Comparison of ENCODE assay signal across 14 cellular contexts in genomic region chr7:124566576-124566975, GRCh38.
DNase-seq lines count a peak whose midpoint lies in the region; ATAC-seq and TF ChIP-seq lines count a peak whose summit lies in the region.
"Had no signal": no experiment of that assay in that cellular context is flagged by ENCODE, and none has a peak within 500 bp of the region (broad histone marks: within the 10 kb centered on the region; RNA-seq: fewer than 3 reads in every experiment).

No MANE protein-coding gene starts in this region.

- H3K4me3 Mint-ChIP-seq in GM23338 (no peak overlapping the region), WTC11 (no peak overlapping the region)
- H3K4me3 Mint-ChIP-seq: activated T-cell treated with anti-CD3 and anti-CD28 coated beads, Interleukin-2, amount 50 U/mL, for 4 hours; CD4-positive, alpha-beta T cell had no signal

- H3K4me2 ChIP-seq in GM23338: no peak overlapping the region

- H3K9me2 ChIP-seq in GM23338 (ENCODE audit: insufficient read depth): no peaks in the 10 kb centered on the region

- H3K27me3 Mint-ChIP-seq in GM23338 (ENCODE audit: insufficient read depth, low read depth, poor library complexity): no peaks in the 10 kb centered on the region
- H3K27me3 Mint-ChIP-seq in WTC11 (ENCODE audit: low read depth): no peaks in the 10 kb centered on the region; the same call in 1 of the 2 replicates
- H3K27me3 Mint-ChIP-seq: CD4-positive, alpha-beta T cell had no signal

- no peak overlapping the region for H3K27ac ChIP-seq in GM23338 (ENCODE audit: low read depth)
- no peak overlapping the region for H3K27ac ChIP-seq in uterus
- H3K27ac ChIP-seq: right atrium auricular region had no signal

- no peaks in the 10 kb centered on the region for H3F3A ChIP-seq in GM23338 (replicated peaks; ENCODE audit: low read depth)

- H3K9me3 ChIP-seq in uterus: no peaks in the 10 kb centered on the region
- H3K9me3 ChIP-seq: right atrium auricular region had no signal

- no peaks in the 10 kb centered on the region for H3K79me2 ChIP-seq in GM23338 (replicated peaks; ENCODE audit: insufficient read depth)

- DNase-seq in GM23338 (ENCODE audit: low spot score) (peak; percentile 27), WTC11 (ENCODE audit: low spot score) (peak; percentile 11), fibroblast of the aortic adventitia (ENCODE audit: low read depth) (peak; percentile 41), pons (ENCODE audit: low spot score) (peak; percentile 17), uterus (no peak)
- no peak for DNase-seq in stimulated activated naive CD4-positive, alpha-beta T cell (lab: John Stamatoyannopoulos, UW)
- DNase-seq: activated CD4-positive, CD25-positive, alpha-beta regulatory T cell; activated T-cell treated with anti-CD3 and anti-CD28 coated beads, Interleukin-2, amount 50 U/mL, for 4 hours; CD4-positive, alpha-beta T cell; NCI-H1436 treated with DMSO at 0.1 percent for 48 hours; NCI-H748 treated with DMSO at 0.1 percent for 48 hours had no signal

- no peaks in the 10 kb centered on the region for H3K9me3 Mint-ChIP-seq in GM23338
- no peaks in the 10 kb centered on the region for H3K9me3 Mint-ChIP-seq in WTC11
- H3K9me3 Mint-ChIP-seq: activated T-cell treated with anti-CD3 and anti-CD28 coated beads, Interleukin-2, amount 50 U/mL, for 4 hours had no signal

- TF ChIP-seq POLR2A in uterus (IDR thresholded peaks at IDR 0.05): no peak

- H3K4me1 Mint-ChIP-seq in GM23338 (peaks cover 3% of the 10 kb centered on the region; the same call in 1 of the 3 replicates), WTC11 (peaks cover 8% of the 10 kb centered on the region)

- H3K4me3 ChIP-seq in GM23338: no peak overlapping the region
- H3K4me3 ChIP-seq in fibroblast of the aortic adventitia (ENCODE audit: low read depth, low read length): no peak overlapping the region
- no peak overlapping the region for H3K4me3 ChIP-seq in uterus
- H3K4me3 ChIP-seq: right atrium auricular region had no signal

- no peaks in the 10 kb centered on the region for H4K20me1 ChIP-seq in GM23338 (replicated peaks; ENCODE audit: insufficient read depth)

- ATAC-seq in GM23338: peak; percentile 22; the same call in 1 of the 3 replicates
- ATAC-seq in WTC11: peak; percentile 93
- ATAC-seq in HG02678 (IDR thresholded peaks at IDR 0.05; ENCODE audit: unreplicated experiment): no peak
- no peak for ATAC-seq in HG03139 (IDR thresholded peaks at IDR 0.05; ENCODE audit: unreplicated experiment)
- ATAC-seq: activated T-cell treated with anti-CD3 and anti-CD28 coated beads, Interleukin-2, amount 50 U/mL, for 4 hours had no signal

- no peaks in the 10 kb centered on the region for H3K27me3 ChIP-seq in GM23338 (ENCODE audit: insufficient read depth)
- no peaks in the 10 kb centered on the region for H3K27me3 ChIP-seq in uterus
- H3K27me3 ChIP-seq: right atrium auricular region had no signal

- no peak overlapping the region for H2AFZ ChIP-seq in GM23338

- H3K36me3 Mint-ChIP-seq in GM23338 (ENCODE audit: low read depth) (no peaks in the 10 kb centered on the region), WTC11 (no peaks in the 10 kb centered on the region)

- H3K4me1 ChIP-seq in GM23338 (ENCODE audit: insufficient read depth) (no peaks in the 10 kb centered on the region), uterus (no peaks in the 10 kb centered on the region)
- H3K4me1 ChIP-seq: right atrium auricular region had no signal

- intact Hi-C loops in uterus (cut with DNase I; ENCODE audit: low total_unique reads): no loop called here

- TF ChIP-seq CTCF in GM23338 (conservative IDR thresholded peaks at IDR 0.05; ENCODE audit: low read depth in 2 of 2): no peak
- no peak for TF ChIP-seq CTCF in WTC11 (IDR thresholded peaks at IDR 0.05)
- no peak for TF ChIP-seq CTCF in fibroblast of the aortic adventitia (IDR thresholded peaks at IDR 0.05; ENCODE audit: insufficient read depth, low read length)
- no peak for TF ChIP-seq CTCF in uterus (IDR thresholded peaks at IDR 0.05)

- POLR2A ChIA-PET in WTC11 (lab: Charles Lee): no interaction called here

- H3K27ac Mint-ChIP-seq in GM23338 (no peak overlapping the region; the same call in 1 of the 2 replicates), WTC11 (peak overlapping the region; percentile 32; the same call in 1 of the 2 replicates)
- H3K27ac Mint-ChIP-seq: CD4-positive, alpha-beta T cell had no signal

- H3K36me3 ChIP-seq in GM23338 (ENCODE audit: insufficient read depth) (no peaks in the 10 kb centered on the region), uterus (no peaks in the 10 kb centered on the region)
- H3K36me3 ChIP-seq: right atrium auricular region had no signal

- CTCF ChIA-PET in WTC11 (lab: Charles Lee): no interaction called here

TF ChIP-seq in GM23338, 12 proteins besides CTCF, POLR2A, EP300 and RAD21 (continues in another document):
- TF ChIP-seq NANOG (IDR thresholded peaks at IDR 0.05; ENCODE audit: borderline replicate concordance): no peak

TF ChIP-seq in WTC11, 78 proteins besides CTCF, POLR2A, EP300 and RAD21:
- no peak for TF ChIP-seq FOXP1 (CRISPR knock-in tag; IDR thresholded peaks at IDR 0.05; ENCODE audit: borderline replicate concordance)
- TF ChIP-seq TEAD1 (CRISPR knock-in tag; IDR thresholded peaks at IDR 0.05): no peak
- no peak for TF ChIP-seq IRF1 (CRISPR knock-in tag; IDR thresholded peaks at IDR 0.05)
- TF ChIP-seq ZNF671 (CRISPR knock-in tag; IDR thresholded peaks at IDR 0.05): no peak
- TF ChIP-seq ZNF263 (CRISPR knock-in tag; IDR thresholded peaks at IDR 0.05; ENCODE audit: low read depth): no peak
- TF ChIP-seq ATF6 (CRISPR knock-in tag; IDR thresholded peaks at IDR 0.05): no peak
- no peak for TF ChIP-seq ESRRA (CRISPR knock-in tag; IDR thresholded peaks at IDR 0.05; ENCODE audit: borderline replicate concordance)
- TF ChIP-seq ZNF219 (CRISPR knock-in tag; IDR thresholded peaks at IDR 0.05; ENCODE audit: borderline replicate concordance): no peak
- no peak for TF ChIP-seq STAT6 (CRISPR knock-in tag; conservative IDR thresholded peaks at IDR 0.05; ENCODE audit: low read depth)

Comparison
In these comparisons a context has a peak if more than half of its experiments do, and no peak if none do; other contexts are left out.
1. ATAC-seq: peak in GM23338 (single experiment) and WTC11 (single experiment); none in HG02678 (single experiment) and HG03139 (single experiment).
2. DNase-seq: peak in GM23338 (single experiment), WTC11 (single experiment), fibroblast of the aortic adventitia (single experiment) and pons (single experiment); none in stimulated activated naive CD4-positive, alpha-beta T cell (0 of 6) and uterus (0 of 2).